27 cellular contexts compared by ENCODE assay signal in the genomic region with DNA sequence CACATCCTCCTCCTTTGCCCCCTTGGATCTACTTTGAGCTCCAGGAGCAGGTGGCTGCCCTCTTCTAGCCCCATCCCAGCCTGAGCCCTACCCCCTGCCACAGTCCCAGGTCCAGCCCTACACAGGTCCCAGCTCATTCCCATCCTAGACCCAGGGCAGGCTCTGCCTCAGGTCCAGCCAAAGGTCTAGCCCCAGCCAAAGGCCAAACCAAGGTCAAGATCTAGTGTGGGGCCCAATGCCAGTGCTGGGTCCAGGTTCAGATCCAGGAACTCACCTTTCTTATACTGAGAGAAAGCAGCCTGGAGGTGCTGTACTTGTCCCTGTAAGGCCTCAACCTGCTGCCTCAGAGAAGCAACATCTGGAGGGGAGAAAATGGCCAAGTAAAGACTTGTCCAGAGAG. TPM values are rescaled to one million over a fixed set of nuclear protein-coding genes. Genes with fewer than 3 reads are reported as not detected.
DNase-seq lines count a peak whose midpoint lies in the region; ATAC-seq, FAIRE-seq and TF ChIP-seq lines count a peak whose summit lies in the region.
"Had no signal": no experiment of that assay in that cellular context is flagged by ENCODE, and none has a peak within 500 bp of the region (broad histone marks: within the 10 kb centered on the region; RNA-seq: fewer than 3 reads in every experiment).

No MANE protein-coding gene starts in this region.

- intact Hi-C loops in esophagus muscularis mucosa (cut with DNase I), result no loop called here
- intact Hi-C loops in prostate gland (cut with DNase I), result no loop called here

- peak; percentile 46 for DNase-seq in activated CD8-positive, alpha-beta memory T cell treated with anti-CD3 and anti-CD28 coated beads for 24 hours
- DNase-seq in activated CD8-positive, alpha-beta memory T cell treated with anti-CD3 and anti-CD28 coated beads, Interleukin-2, amount 50 U/mL, for 48 hours, result no peak
- peak; percentile 77 for DNase-seq in esophagus muscularis mucosa (ENCODE audit: extremely low spot score)
- peak; percentile 1 for DNase-seq in prostate gland (ENCODE audit: low spot score)
- DNase-seq in NCI-H1092 (lab: John Stamatoyannopoulos, UW), result no peak
- DNase-seq in stimulated activated CD4-positive, alpha-beta T cell treated with anti-CD3 and anti-CD28 coated beads, Interleukin-1b, Interleukin-23, amount 100 ng/mL, for 48 hours, result no peak
- no peak for DNase-seq in GM12892 (ENCODE audit: insufficient read length)
- DNase-seq: CD4-positive, CD25-positive, alpha-beta regulatory T cell; COR-L47; GOT3; KG1; NCI-H1092 treated with DMSO at 0.1 percent for 48 hours; NCI-H1436 treated with DMSO at 0.1 percent for 48 hours; NCI-H1930; NCI-H226; NCI-H510A treated with DMSO at 0.1 percent for 48 hours; NCI-H774; NK-92 treated with Interleukin-12 subunit alpha and Interleukin-12 subunit beta, amount 100 ng/mL, for 24 hours; SIG-M5; SK-N-SH had no signal

- H3K27ac ChIP-seq in esophagus muscularis mucosa (replicated peaks in 1 of 4) (no peak overlapping the region), prostate gland (no peak overlapping the region)

- H3K27me3 ChIP-seq in esophagus muscularis mucosa, result no peaks in the 10 kb centered on the region
- H3K27me3 ChIP-seq in prostate gland (replicated peaks; ENCODE audit: insufficient read depth), result no peaks in the 10 kb centered on the region

- H3K36me3 ChIP-seq in esophagus muscularis mucosa, result peaks cover 0 to 7% (median 4%) of the 10 kb centered on the region in 4 donors
- no peaks in the 10 kb centered on the region for H3K36me3 ChIP-seq in prostate gland

- H3K4me3 ChIP-seq in esophagus muscularis mucosa, result no peak overlapping the region
- no peak overlapping the region for H3K4me3 ChIP-seq in prostate gland

- TF ChIP-seq CTCF in esophagus muscularis mucosa (IDR thresholded peaks at IDR 0.05), result no peak
- TF ChIP-seq CTCF in prostate gland (IDR thresholded peaks at IDR 0.05), result no peak

- FAIRE-seq in GM12892 (lab: Jason Lieb, UNC), result no peak
- FAIRE-seq: GM18507, HTR-8/SVneo had no signal

- H3K9me3 ChIP-seq in esophagus muscularis mucosa (no peaks in the 10 kb centered on the region), prostate gland (no peaks in the 10 kb centered on the region)
- H3K9me3 ChIP-seq: SK-N-SH had no signal

- TF ChIP-seq EP300 in esophagus muscularis mucosa (IDR thresholded peaks at IDR 0.05), result no peak

- no peak for ATAC-seq in HG03342 (IDR thresholded peaks at IDR 0.05; ENCODE audit: unreplicated experiment)
- ATAC-seq: HCT116 had no signal

- H3K4me1 ChIP-seq in esophagus muscularis mucosa, result no peaks in the 10 kb centered on the region
- H3K4me1 ChIP-seq in prostate gland (replicated peaks), result no peaks in the 10 kb centered on the region

- TF ChIP-seq POLR2A in esophagus muscularis mucosa (IDR thresholded peaks at IDR 0.05; ENCODE audit: low read depth) (no peak), prostate gland (IDR thresholded peaks at IDR 0.05) (no peak), GM12892 (IDR thresholded peaks at IDR 0.05; ENCODE audit: low read depth, low read length) (no peak)

RNA-seq across cellular contexts. Expression of a gene that starts 8.5 kb away (rescaled TPM):
- 1 to 10 TPM in 3 of 4 donors, under 1 TPM in 1; 0.83 to 3.0 (median 1.5) TPM for total RNA-seq in esophagus muscularis mucosa
- total RNA-seq in prostate gland, result 1 to 10 TPM; 2.1 to 2.6 TPM
- polyA plus RNA-seq in GM12892 (2012; ENCODE audit: missing spikeins), result not detected
- total RNA-seq: A172; CD4-positive, CD25-positive, alpha-beta regulatory T cell; G401 had no signal
- polyA plus RNA-seq: AG04450; CD4-positive, CD25-positive, alpha-beta regulatory T cell had no signal

Comparison
In these comparisons a context has a peak if more than half of its experiments do, and no peak if none do; other contexts are left out.
1. DNase-seq: peak in activated CD8-positive, alpha-beta memory T cell treated with anti-CD3 and anti-CD28 coated beads for 24 hours (single experiment), esophagus muscularis mucosa (single experiment) and prostate gland (single experiment); none in activated CD8-positive, alpha-beta memory T cell treated with anti-CD3 and anti-CD28 coated beads, Interleukin-2, amount 50 U/mL, for 48 hours (single experiment), NCI-H1092 (single experiment), stimulated activated CD4-positive, alpha-beta T cell treated with anti-CD3 and anti-CD28 coated beads, Interleukin-1b, Interleukin-23, amount 100 ng/mL, for 48 hours (single experiment) and GM12892 (single experiment).